ENCODE assay signal across 14 cellular contexts in genomic region chr17:77546772-77547201, GRCh38.
A peak's percentile ranks its signal among the peaks of the same experiment; 100 is the strongest.
DNase-seq lines count a peak whose midpoint lies in the region; ATAC-seq, FAIRE-seq and TF ChIP-seq lines count a peak whose summit lies in the region.
"Had no signal": no experiment of that assay in that cellular context is flagged by ENCODE, and none has a peak within 500 bp of the region (broad histone marks: within the 10 kb centered on the region; RNA-seq: fewer than 3 reads in every experiment).

No MANE protein-coding gene starts in this region.

- no peak for FAIRE-seq in pancreas (lab: Jason Lieb, UNC)
- FAIRE-seq: H54, HepG2 had no signal

- H2AFZ ChIP-seq in osteoblast (ENCODE audit: low read length), result no peak overlapping the region

- no peaks in the 10 kb centered on the region for H4K20me1 ChIP-seq in osteoblast (ENCODE audit: insufficient read depth, low read length)

- H3K79me2 ChIP-seq in osteoblast (ENCODE audit: insufficient read depth, low read length), result no peaks in the 10 kb centered on the region

- no peaks in the 10 kb centered on the region for H3K9me3 ChIP-seq in right atrium auricular region
- no peaks in the 10 kb centered on the region for H3K9me3 ChIP-seq in osteoblast (ENCODE audit: low read depth, low read length)
- H3K9me3 ChIP-seq in pancreas, result no peaks in the 10 kb centered on the region

- H3K4me3 ChIP-seq in H7 (ENCODE audit: insufficient read depth, low read depth, low read length) (peak overlapping the region; percentile 1; the same call in 1 of the 2 replicates), right atrium auricular region (peak overlapping the region; percentile 19 to 32), osteoblast (ENCODE audit: insufficient read depth, low read length) (no peak overlapping the region), pancreas (no peak overlapping the region)
- H3K4me3 ChIP-seq: lung had no signal

- TF ChIP-seq CTCF in right atrium auricular region (IDR thresholded peaks at IDR 0.05) (no peak), osteoblast (IDR thresholded peaks at IDR 0.05; ENCODE audit: extremely low read depth, low read depth, low read length) (no peak), pancreas (IDR thresholded peaks at IDR 0.05) (no peak)

- no peaks in the 10 kb centered on the region for H3K27me3 ChIP-seq in H7 (ENCODE audit: control insufficient read depth, insufficient read depth, low read length)
- no peaks in the 10 kb centered on the region for H3K27me3 ChIP-seq in right atrium auricular region
- H3K27me3 ChIP-seq in osteoblast (ENCODE audit: insufficient read depth, low read length), result peaks cover 9% of the 10 kb centered on the region
- peaks cover 0 to 3% (median 0%) of the 10 kb centered on the region in 4 donors for H3K27me3 ChIP-seq in pancreas

- no peaks in the 10 kb centered on the region for H3K36me3 ChIP-seq in H7 (replicated peaks; ENCODE audit: control insufficient read depth, insufficient read depth, low read length)
- H3K36me3 ChIP-seq in right atrium auricular region, result no peaks in the 10 kb centered on the region
- no peaks in the 10 kb centered on the region for H3K36me3 ChIP-seq in osteoblast (ENCODE audit: insufficient read depth, low read length)
- H3K36me3 ChIP-seq in pancreas, result no peaks in the 10 kb centered on the region

- no peak overlapping the region for H3K27ac ChIP-seq in right atrium auricular region
- no peak overlapping the region for H3K27ac ChIP-seq in osteoblast (ENCODE audit: low read depth, low read length)
- no peak overlapping the region for H3K27ac ChIP-seq in pancreas

- WGBS in pancreas, 2 donors, result 52 to 60% methylated on average over 12 of the region's 12 CpGs

- H3K4me2 ChIP-seq in osteoblast (ENCODE audit: insufficient read depth, low read length), result no peak overlapping the region

- H3K4me1 ChIP-seq in right atrium auricular region (peaks cover 0 to 18% of the 10 kb centered on the region in 2 donors), osteoblast (ENCODE audit: insufficient read depth, low read length) (peaks cover 2% of the 10 kb centered on the region), pancreas (no peaks in the 10 kb centered on the region)

- peak; percentile 88 for DNase-seq in H7
- DNase-seq in NCI-H82 treated with DMSO at 0.1 percent for 48 hours (lab: John Stamatoyannopoulos, UW; ENCODE audit: unreplicated experiment), result peak; percentile 96
- DNase-seq in right atrium auricular region (ENCODE audit: low spot score), result no peak
- peak; percentile 39 for DNase-seq in osteoblast (ENCODE audit: insufficient read length, low spot score, missing footprints)
- no peak for DNase-seq in pancreas
- DNase-seq: CD8-positive, alpha-beta T cell; NCI-H2081; SIG-M5 had no signal

- intact Hi-C loops in pancreas (cut with DNase I), result loop anchor here in 1 of 3 donors (10.0 kb wide), 1 partner anchor 468 kb away; no protein-coding TSS in a partner anchor

- ATAC-seq in GM18868 (IDR thresholded peaks at IDR 0.05; ENCODE audit: unreplicated experiment) (no peak), pancreas (no peak), GM21367 (IDR thresholded peaks at IDR 0.05; ENCODE audit: unreplicated experiment) (no peak), GM18870 (IDR thresholded peaks at IDR 0.05; ENCODE audit: unreplicated experiment) (no peak)
- ATAC-seq: CD8-positive, alpha-beta T cell; HepG2 had no signal

Comparison
In these comparisons a context has a peak if more than half of its experiments do, and no peak if none do; other contexts are left out.
1. DNase-seq: peak in H7 (single experiment), NCI-H82 treated with DMSO at 0.1 percent for 48 hours (single experiment) and osteoblast (single experiment); none in right atrium auricular region (single experiment) and pancreas (0 of 6).
2. H3K4me3 ChIP-seq: peak in H7 (single experiment) and right atrium auricular region (2 of 2); none in osteoblast (single experiment) and pancreas (0 of 4).